23 cellular contexts compared by ENCODE assay signal in genomic region chr11:27118371-27118770, GRCh38.
"Had no signal": no experiment of that assay in that cellular context is flagged by ENCODE, and none has a peak within 500 bp of the region (broad histone marks: within the 10 kb centered on the region; RNA-seq: fewer than 3 reads in every experiment).

No MANE protein-coding gene starts in this region.

- H3K27me3 Mint-ChIP-seq: activated B cell treated with CpG ODN at 0.5 μM for 24 hours had no signal

- H3K27ac Mint-ChIP-seq: activated B cell treated with CpG ODN at 0.5 μM for 24 hours; activated CD8-positive, alpha-beta T cell treated with anti-CD3 and anti-CD28 coated beads for 36 hours; activated naive CD4-positive, alpha-beta T cell treated with anti-CD3 and anti-CD28 coated beads, Interleukin-2, amount 50 U/mL, for 24 hours; memory B cell; natural killer cell; T-helper 1 cell treated with Interleukin-12 subunit alpha and Interleukin-12 subunit beta and Interleukin-4 antibody, amounts not matched to agents 30 μg/mL and 1 μg/mL, for 36 hours had no signal

- H3K27ac ChIP-seq: neutrophil, right atrium auricular region, uterus had no signal

- H3K36me3 ChIP-seq: neutrophil, right atrium auricular region, tibial artery, uterus had no signal

- H3K36me3 Mint-ChIP-seq: activated naive CD4-positive, alpha-beta T cell treated with anti-CD3 and anti-CD28 coated beads, Interleukin-2, amount 50 U/mL, for 24 hours; memory B cell; natural killer cell had no signal

- H3K9me3 ChIP-seq: neutrophil, right atrium auricular region, tibial artery, uterus had no signal

- H3K4me1 ChIP-seq: right atrium auricular region, uterus had no signal

- H3K9me3 Mint-ChIP-seq: activated B cell treated with CpG ODN at 0.5 μM for 24 hours; activated CD8-positive, alpha-beta T cell treated with anti-CD3 and anti-CD28 coated beads for 36 hours; activated naive CD4-positive, alpha-beta T cell treated with anti-CD3 and anti-CD28 coated beads, Interleukin-2, amount 50 U/mL, for 24 hours; T-helper 1 cell treated with Interleukin-12 subunit alpha and Interleukin-12 subunit beta and Interleukin-4 antibody, amounts not matched to agents 30 μg/mL and 1 μg/mL, for 36 hours had no signal

- H3K4me3 ChIP-seq: right atrium auricular region, tibial artery, uterus had no signal

- H3K4me3 Mint-ChIP-seq: activated B cell treated with CpG ODN at 0.5 μM for 24 hours; activated CD8-positive, alpha-beta T cell treated with anti-CD3 and anti-CD28 coated beads for 36 hours; activated naive CD4-positive, alpha-beta T cell treated with anti-CD3 and anti-CD28 coated beads, Interleukin-2, amount 50 U/mL, for 24 hours; memory B cell; natural killer cell; T-helper 1 cell treated with Interleukin-12 subunit alpha and Interleukin-12 subunit beta and Interleukin-4 antibody, amounts not matched to agents 30 μg/mL and 1 μg/mL, for 36 hours had no signal

- H3K27me3 ChIP-seq: neutrophil, right atrium auricular region, tibial artery, uterus had no signal

- H3K4me1 Mint-ChIP-seq: activated B cell treated with CpG ODN at 0.5 μM for 24 hours; activated naive CD4-positive, alpha-beta T cell treated with anti-CD3 and anti-CD28 coated beads, Interleukin-2, amount 50 U/mL, for 24 hours; memory B cell; natural killer cell had no signal

- DNase-seq: activated B cell treated with CpG ODN at 0.5 μM for 24 hours; activated CD4-positive, alpha-beta T cell treated with anti-CD3 and anti-CD28 coated beads for 48 hours; activated CD8-positive, alpha-beta memory T cell treated with anti-CD3 and anti-CD28 coated beads, Interleukin-2, amount 50 U/mL, for 4 hours; activated CD8-positive, alpha-beta T cell treated with anti-CD3 and anti-CD28 coated beads for 36 hours; activated effector memory CD4-positive, alpha-beta T cell treated with anti-CD3 and anti-CD28 coated beads, Interleukin-2, amount 50 U/mL, for 16 hours; activated T-cell treated with anti-CD3 and anti-CD28 coated beads, Interleukin-2, amount 50 U/mL, for 48 hours; amniotic stem cell; cortex of kidney; effector CD8-positive, alpha-beta T cell; glutamatergic neuron; kidney glomerular epithelial cell; left ventricle myocardium superior; natural killer cell; small intestine; stimulated activated CD4-positive, alpha-beta T cell treated with anti-CD3 and anti-CD28 coated beads, Interleukin-4, amount 100 ng/mL, for 24 hours; stimulated activated naive CD4-positive, alpha-beta T cell; tibial artery; uterus had no signal
